In the genomic region with DNA sequence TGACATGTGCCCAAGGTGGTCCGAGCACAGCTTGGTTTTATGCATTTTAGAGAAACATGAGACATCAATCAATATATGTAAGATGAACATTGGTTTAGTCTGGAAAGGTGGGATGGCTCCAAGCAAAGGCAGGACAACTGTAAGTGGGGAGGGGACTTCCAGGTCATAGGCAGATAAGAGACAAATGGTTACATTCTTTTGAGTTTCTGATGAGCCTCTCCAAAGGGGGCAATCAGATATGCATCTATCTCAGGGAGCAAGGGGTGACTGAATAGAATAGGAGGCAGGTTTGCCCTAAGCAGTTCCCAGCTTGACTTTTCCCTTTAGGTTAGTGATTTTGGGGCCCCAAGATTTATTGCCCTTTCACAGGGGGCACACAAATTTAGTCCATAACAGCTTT, we compare ENCODE assay signal across 7 cellular contexts.
"Had no signal": no experiment of that assay in that cellular context is flagged by ENCODE, and none has a peak within 500 bp of the region (broad histone marks: within the 10 kb centered on the region; RNA-seq: fewer than 3 reads in every experiment).

No MANE protein-coding gene starts in this region.

- H3K36me3 ChIP-seq: HAP-1 had no signal

- H3K4me1 ChIP-seq: HAP-1 had no signal

- ATAC-seq: HCT116, K562 had no signal

- H3K4me3 Mint-ChIP-seq: HFFc6 had no signal

- H3K27ac Mint-ChIP-seq: HFFc6 had no signal

- H3K4me3 ChIP-seq: HAP-1, K562 had no signal

- DNase-seq: GOT3, H7, HFFc6, IMR-90 had no signal
